1 cellular context compared by ENCODE assay signal in the genomic region with DNA sequence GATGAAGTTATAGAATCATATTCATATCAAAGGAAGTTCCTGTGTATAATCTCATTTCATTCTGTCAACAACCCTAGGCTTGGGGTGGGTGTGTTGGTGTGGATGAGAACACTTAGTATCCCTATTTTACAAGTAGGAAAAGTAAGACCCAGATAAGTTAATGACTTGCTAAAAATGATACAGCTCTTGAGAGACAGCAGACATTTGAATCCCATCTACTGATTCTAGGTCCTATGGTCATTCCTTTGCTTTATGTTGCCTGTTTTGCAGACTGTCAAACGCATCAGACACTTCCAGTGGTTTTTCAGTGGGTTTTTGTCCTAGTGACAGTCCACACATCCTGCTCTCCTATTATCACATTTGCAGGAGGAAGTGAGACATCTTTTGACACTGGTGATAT.
TF ChIP-seq lines count a peak whose summit lies in the region.

No MANE protein-coding gene starts in this region.

TF ChIP-seq in A549, 52 proteins besides CTCF, POLR2A, EP300 and RAD21 (continued from another document):
- TF ChIP-seq BCL3 (IDR thresholded peaks at IDR 0.05) (no peak), HEYL (CRISPR knock-in tag; IDR thresholded peaks at IDR 0.05) (no peak), RARB (CRISPR knock-in tag; IDR thresholded peaks at IDR 0.05) (no peak), FOSL2 (IDR thresholded peaks at IDR 0.05) (no peak), FOSL2 (CRISPR knock-in tag; IDR thresholded peaks at IDR 0.05) (no peak), ZSCAN20 (CRISPR knock-in tag; IDR thresholded peaks at IDR 0.05) (no peak), PHF8 (IDR thresholded peaks at IDR 0.05; ENCODE audit: borderline replicate concordance, low read depth) (no peak), EHMT2 (IDR thresholded peaks at IDR 0.05; ENCODE audit: low read depth) (no peak), ZC3H11A (IDR thresholded peaks at IDR 0.05) (no peak), CHD4 (IDR thresholded peaks at IDR 0.05; ENCODE audit: borderline replicate concordance) (no peak), ELK1 (IDR thresholded peaks at IDR 0.05; ENCODE audit: low read depth, low read length) (no peak), HDAC2 (IDR thresholded peaks at IDR 0.05) (no peak)
- TF ChIP-seq, protein P1, sequence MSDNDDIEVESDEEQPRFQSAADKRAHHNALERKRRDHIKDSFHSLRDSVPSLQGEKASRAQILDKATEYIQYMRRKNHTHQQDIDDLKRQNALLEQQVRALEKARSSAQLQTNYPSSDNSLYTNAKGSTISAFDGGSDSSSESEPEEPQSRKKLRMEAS (IDR thresholded peaks at IDR 0.05), result no peak
